ENCODE assay signal across 1 cellular context in the genomic region with DNA sequence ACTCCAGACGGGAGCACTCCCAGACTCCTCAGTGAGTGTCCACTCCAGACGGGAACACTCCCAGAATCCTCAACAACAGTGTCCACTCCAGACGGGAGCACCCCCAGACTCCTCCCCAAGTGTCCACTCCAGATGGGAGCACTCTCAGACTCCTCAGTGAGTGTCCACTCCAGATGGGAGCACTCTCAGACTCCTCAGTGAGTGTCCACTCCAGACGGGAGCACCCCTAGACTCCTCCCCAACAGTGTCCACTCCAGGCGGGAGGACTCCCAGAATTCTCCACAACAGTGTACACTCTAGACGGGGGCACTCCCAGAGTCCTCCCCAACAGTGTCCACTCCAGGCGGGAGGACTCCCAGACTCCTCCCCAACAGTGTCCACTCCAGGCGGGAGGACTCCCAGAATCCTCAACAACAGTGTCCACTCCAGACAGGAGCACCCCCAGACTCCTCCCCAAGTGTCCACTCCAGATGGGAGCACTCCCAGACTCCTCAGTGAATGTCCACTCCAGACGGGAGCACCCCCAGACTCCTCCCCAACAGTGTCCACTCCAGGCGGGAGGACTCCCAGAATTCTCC. TPM values are rescaled to one million over a fixed set of nuclear protein-coding genes. Genes with fewer than 3 reads are reported as not detected.
"Had no signal": no experiment of that assay in that cellular context is flagged by ENCODE, and none has a peak within 500 bp of the region (broad histone marks: within the 10 kb centered on the region; RNA-seq: fewer than 3 reads in every experiment).

No MANE protein-coding gene starts in this region.

RNA-seq across cellular contexts. Expression of a gene that starts 17.2 kb away (rescaled TPM):
- total RNA-seq: RPMI7951 had no signal
